Comparison of ENCODE assay signal across 14 cellular contexts in the genomic region with DNA sequence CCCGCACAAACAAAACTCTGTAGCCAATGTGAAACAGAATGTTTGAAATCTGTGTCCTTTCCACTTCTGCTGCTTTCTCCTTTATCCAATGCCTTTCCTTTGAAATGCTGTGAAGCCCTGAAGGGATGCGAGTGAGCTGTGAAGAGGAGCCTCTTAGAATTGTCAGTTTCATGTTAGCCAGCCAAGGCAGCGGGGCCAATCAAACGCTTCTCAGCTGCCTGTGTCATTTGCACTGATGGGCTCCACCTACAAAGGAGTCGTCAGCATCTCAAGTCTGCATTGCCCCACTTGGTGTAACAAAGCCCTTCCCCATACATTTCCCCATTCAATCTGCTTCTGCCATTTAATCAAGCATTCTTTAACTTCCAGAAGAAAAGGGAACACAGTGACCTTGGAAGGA.
"Had no signal": no experiment of that assay in that cellular context is flagged by ENCODE, and none has a peak within 500 bp of the region (broad histone marks: within the 10 kb centered on the region; RNA-seq: fewer than 3 reads in every experiment).

No MANE protein-coding gene starts in this region.

- H3K4me3 ChIP-seq: neural progenitor cell, pancreas, tibial artery had no signal

- H3K27me3 Mint-ChIP-seq: dendritic cell treated with granulocyte-macrophage colony-stimulating factor and Interleukin-4, amounts not matched to agents 40 ng/mL and 50 ng/mL, for 4 days had no signal

- H3K4me3 Mint-ChIP-seq: activated naive CD4-positive, alpha-beta T cell treated with anti-CD3 and anti-CD28 coated beads, Interleukin-2, amount 10 ng/mL, durations not matched to agents 7 days and 5 days; dendritic cell treated with granulocyte-macrophage colony-stimulating factor and Interleukin-4, amounts not matched to agents 40 ng/mL and 50 ng/mL, for 4 days; memory B cell; neural progenitor cell; T-helper 1 cell treated with Interleukin-12 subunit alpha and Interleukin-12 subunit beta and Interleukin-4 antibody, amounts not matched to agents 30 μg/mL and 1 μg/mL, for 36 hours had no signal

- H3K9ac ChIP-seq: neural progenitor cell had no signal

- H3K27ac Mint-ChIP-seq: activated naive CD4-positive, alpha-beta T cell treated with anti-CD3 and anti-CD28 coated beads, Interleukin-2, amount 10 ng/mL, durations not matched to agents 7 days and 5 days; activated T-helper 2 cell treated with anti-CD3 and anti-CD28 coated beads, Interferon-gamma antibody, Interleukin-2, Interleukin-4, amounts not matched to agents 10 μg/mL and 5 μg/mL and 100 μg/mL, durations not matched to agents 14 hours and 24 hours and 36 hours; dendritic cell treated with granulocyte-macrophage colony-stimulating factor and Interleukin-4, amounts not matched to agents 40 ng/mL and 50 ng/mL, for 4 days; memory B cell; neural progenitor cell; T-helper 1 cell treated with Interleukin-12 subunit alpha and Interleukin-12 subunit beta and Interleukin-4 antibody, amounts not matched to agents 30 μg/mL and 1 μg/mL, for 36 hours had no signal

- H3K4me1 ChIP-seq: pancreas had no signal

- H3K9me3 ChIP-seq: pancreas, tibial artery had no signal

- H2AFZ ChIP-seq: neural progenitor cell had no signal

- DNase-seq: activated CD4-positive, alpha-beta T cell treated with anti-CD3 and anti-CD28 coated beads, Interleukin-2, amount 50 U/mL, for 1 hour; activated CD4-positive, CD25-positive, alpha-beta regulatory T cell; activated naive CD4-positive, alpha-beta T cell treated with anti-CD3 and anti-CD28 coated beads, Interleukin-2, amount 10 ng/mL, durations not matched to agents 7 days and 5 days; amygdala; erythroblast; pancreas; stimulated activated CD4-positive, alpha-beta T cell treated with anti-CD3 and anti-CD28 coated beads, Interleukin-15, amount 100 ng/mL, for 24 hours; tibial artery had no signal

- H3K36me3 Mint-ChIP-seq: activated naive CD4-positive, alpha-beta T cell treated with anti-CD3 and anti-CD28 coated beads, Interleukin-2, amount 10 ng/mL, durations not matched to agents 7 days and 5 days; memory B cell; neural progenitor cell had no signal

- H3K4me2 ChIP-seq: neural progenitor cell had no signal

- H3K27ac ChIP-seq: brain microvascular endothelial cell, neural progenitor cell, pancreas, tibial artery had no signal

- H3K36me3 ChIP-seq: brain microvascular endothelial cell, neural progenitor cell, pancreas, tibial artery had no signal

- H3K4me1 Mint-ChIP-seq: activated naive CD4-positive, alpha-beta T cell treated with anti-CD3 and anti-CD28 coated beads, Interleukin-2, amount 10 ng/mL, durations not matched to agents 7 days and 5 days had no signal

- H3K9me3 Mint-ChIP-seq: activated naive CD4-positive, alpha-beta T cell treated with anti-CD3 and anti-CD28 coated beads, Interleukin-2, amount 10 ng/mL, durations not matched to agents 7 days and 5 days; activated T-helper 2 cell treated with anti-CD3 and anti-CD28 coated beads, Interferon-gamma antibody, Interleukin-2, Interleukin-4, amounts not matched to agents 10 μg/mL and 5 μg/mL and 100 μg/mL, durations not matched to agents 14 hours and 24 hours and 36 hours; dendritic cell treated with granulocyte-macrophage colony-stimulating factor and Interleukin-4, amounts not matched to agents 40 ng/mL and 50 ng/mL, for 4 days; memory B cell; neural progenitor cell; T-helper 1 cell treated with Interleukin-12 subunit alpha and Interleukin-12 subunit beta and Interleukin-4 antibody, amounts not matched to agents 30 μg/mL and 1 μg/mL, for 36 hours had no signal

- H3K27me3 ChIP-seq: brain microvascular endothelial cell, neural progenitor cell, pancreas, tibial artery had no signal
